ENCODE assay signal across 11 cellular contexts in genomic region chr5:137381546-137381945, GRCh38.
"Had no signal": no experiment of that assay in that cellular context is flagged by ENCODE, and none has a peak within 500 bp of the region (broad histone marks: within the 10 kb centered on the region; RNA-seq: fewer than 3 reads in every experiment).

No MANE protein-coding gene starts in this region.

- DNase-seq: H9, HCEC 1CT, HFFc6, IMR-90, KBM-7 had no signal

- H3K27ac ChIP-seq: HL-60, KMS-11 had no signal

- H3K4me3 ChIP-seq: GM23338 had no signal

- H3K9ac ChIP-seq: KMS-11 had no signal

- ATAC-seq: GM23338 had no signal

- FAIRE-seq: H1, H54, HTR-8/SVneo had no signal

- H2AFZ ChIP-seq: GM23338 had no signal

- H3K4me2 ChIP-seq: GM23338, KMS-11 had no signal
